In the genomic region with DNA sequence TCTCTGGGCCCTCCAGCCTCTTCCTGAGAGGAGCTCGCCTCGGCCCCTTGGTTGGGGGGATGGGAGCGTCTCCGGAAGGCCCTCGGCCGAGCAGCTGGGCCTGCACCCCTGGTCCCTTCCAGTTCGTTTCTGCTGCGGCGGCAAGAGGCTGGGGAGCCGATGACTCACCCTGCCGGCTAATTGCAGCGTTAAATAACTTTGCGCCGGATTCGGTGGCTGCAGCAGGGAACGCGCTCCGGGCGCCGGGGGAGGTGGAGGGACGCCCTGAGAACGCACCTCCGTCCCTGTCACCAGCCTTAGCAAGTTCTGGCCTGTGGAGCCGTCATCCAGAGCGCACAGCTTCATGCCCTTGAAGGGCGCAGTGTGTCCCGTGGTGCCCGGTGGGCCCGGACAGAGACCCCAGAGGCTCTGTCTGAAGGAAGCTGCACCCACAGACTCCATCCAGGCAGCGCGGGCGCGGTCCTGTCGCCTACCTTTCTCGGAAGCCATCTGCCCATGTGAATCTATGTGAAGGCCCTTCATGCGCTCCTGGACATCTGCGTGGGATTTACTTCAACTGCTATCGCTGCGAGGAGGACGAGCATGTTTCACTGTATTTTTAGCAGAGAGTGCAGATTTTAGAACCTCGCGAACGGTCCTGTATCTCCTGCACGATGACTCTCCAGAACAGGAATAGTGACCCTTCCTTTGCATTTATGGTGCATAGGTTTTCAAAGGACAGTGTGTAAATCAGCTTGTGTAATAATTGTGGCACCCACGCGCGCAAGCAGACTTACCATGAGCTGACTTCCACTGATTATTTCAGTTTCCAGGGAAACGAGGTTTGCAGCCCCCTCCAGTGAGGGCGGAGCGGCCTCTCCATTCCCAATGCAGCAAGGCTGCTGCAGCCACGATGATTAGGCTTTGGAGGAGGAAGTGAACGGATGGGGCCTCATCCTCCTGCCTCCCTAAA, we compare ENCODE assay signal across 9 cellular contexts. TPM values are rescaled to one million over a fixed set of nuclear protein-coding genes. Genes with fewer than 3 reads are reported as not detected.
DNase-seq lines count a peak whose midpoint lies in the region; ATAC-seq and TF ChIP-seq lines count a peak whose summit lies in the region.
"Had no signal": no experiment of that assay in that cellular context is flagged by ENCODE, and none has a peak within 500 bp of the region (broad histone marks: within the 10 kb centered on the region; RNA-seq: fewer than 3 reads in every experiment).

No MANE protein-coding gene starts in this region.

- no peak for ATAC-seq in CD8-positive, alpha-beta T cell
- ATAC-seq in GM21717 (IDR thresholded peaks at IDR 0.05; ENCODE audit: unreplicated experiment) = no peak
- ATAC-seq in Right ventricle myocardium inferior = no peak

- in situ Hi-C loops in astrocyte of the spinal cord (cut with HindIII; ENCODE audit: low sequenced_read_pairs) = no loop called here

- H3K27ac Mint-ChIP-seq in CD8-positive, alpha-beta T cell = no peak overlapping the region

- intact Hi-C loops in CD8-positive, alpha-beta T cell (cut with DNase I, micrococcal nuclease) = no loop called here
- intact Hi-C loops in Right ventricle myocardium inferior (cut with DNase I) = no loop called here

- no peaks in the 10 kb centered on the region for H3K36me3 ChIP-seq in CD8-positive, alpha-beta T cell (ENCODE audit: insufficient read depth, low read length)

- H3K4me1 Mint-ChIP-seq in CD8-positive, alpha-beta T cell (ENCODE audit: low read depth) = peaks cover 13% of the 10 kb centered on the region

- POLR2A ChIA-PET in CD8-positive, alpha-beta T cell (lab: Charles Lee) = no interaction called here

- peaks cover 52% of the 10 kb centered on the region for H3K27me3 Mint-ChIP-seq in CD8-positive, alpha-beta T cell (ENCODE audit: low read depth)

- CTCF ChIA-PET in CD8-positive, alpha-beta T cell (lab: Charles Lee) = no interaction called here

- peaks cover 29% of the 10 kb centered on the region for H3K27me3 ChIP-seq in CD8-positive, alpha-beta T cell (ENCODE audit: insufficient read depth, low read length)

- no peak overlapping the region for H3K4me3 ChIP-seq in CD8-positive, alpha-beta T cell (ENCODE audit: low read depth, low read length)
- H3K4me3 ChIP-seq in astrocyte of the spinal cord (ENCODE audit: low read depth, low read length) = no peak overlapping the region

- H3K4me1 ChIP-seq in CD8-positive, alpha-beta T cell (ENCODE audit: insufficient read depth, low read length) = no peaks in the 10 kb centered on the region

- no peaks in the 10 kb centered on the region for H3K9me3 Mint-ChIP-seq in CD8-positive, alpha-beta T cell

- TF ChIP-seq CTCF in CD8-positive, alpha-beta T cell (IDR thresholded peaks at IDR 0.05) = no peak
- no peak for TF ChIP-seq CTCF in astrocyte of the spinal cord (IDR thresholded peaks at IDR 0.05; ENCODE audit: low read depth, low read length)

- peak in 1 of 7 experiments; percentile 25 for DNase-seq in CD8-positive, alpha-beta T cell
- DNase-seq in HPDE6-E6E7 (ENCODE audit: extremely low spot score) (peak; percentile 43), astrocyte of the spinal cord (ENCODE audit: low read depth, low spot score) (peak; percentile 2), middle frontal gyrus (ENCODE audit: extremely low spot score, low spot score) (peak; percentile 47), pons (ENCODE audit: low spot score) (no peak), DMS79 (lab: John Stamatoyannopoulos, UW) (no peak), Right ventricle myocardium inferior (ENCODE audit: missing footprints) (no peak)
- DNase-seq: SHP77 treated with DMSO at 0.1 percent for 48 hours had no signal

- peak overlapping the region; percentile 37 for H3K4me3 Mint-ChIP-seq in CD8-positive, alpha-beta T cell

- H3K27ac ChIP-seq in CD8-positive, alpha-beta T cell (ENCODE audit: low read depth, low read length) = no peak overlapping the region

- no peaks in the 10 kb centered on the region for H3K36me3 Mint-ChIP-seq in CD8-positive, alpha-beta T cell

- no peaks in the 10 kb centered on the region for H3K9me3 ChIP-seq in CD8-positive, alpha-beta T cell (ENCODE audit: low read length)

RNA-seq across cellular contexts. Expression of gene TMEM271, which starts 1.7 kb away (rescaled TPM):
- not detected for total RNA-seq in CD8-positive, alpha-beta T cell
- total RNA-seq in Right ventricle myocardium inferior = not detected

RNA-seq across cellular contexts. Expression of gene PDE6B, which starts 47.6 kb away (rescaled TPM):
- total RNA-seq in CD8-positive, alpha-beta T cell = 10 to 100 TPM; 10.3 to 10.4 TPM
- 1.7 TPM for total RNA-seq in Right ventricle myocardium inferior

Comparison
In these comparisons a context has a peak if more than half of its experiments do, and no peak if none do; other contexts are left out.
1. DNase-seq: peak in HPDE6-E6E7 (single experiment), astrocyte of the spinal cord (single experiment) and middle frontal gyrus (single experiment); none in pons (single experiment), DMS79 (single experiment) and Right ventricle myocardium inferior (single experiment).